In genomic region chr11:6647836-6648235, GRCh38 we compare ENCODE assay signal across 16 cellular contexts. TPM values are rescaled to one million over a fixed set of nuclear protein-coding genes. Genes with fewer than 3 reads are reported as not detected.
DNase-seq lines count a peak whose midpoint lies in the region; ATAC-seq and TF ChIP-seq lines count a peak whose summit lies in the region.
"Had no signal": no experiment of that assay in that cellular context is flagged by ENCODE, and none has a peak within 500 bp of the region (broad histone marks: within the 10 kb centered on the region; RNA-seq: fewer than 3 reads in every experiment).

No MANE protein-coding gene starts in this region.

- TF ChIP-seq CTCF in lower lobe of right lung (IDR thresholded peaks at IDR 0.05), result no peak
- no peak for TF ChIP-seq CTCF in thoracic aorta (IDR thresholded peaks at IDR 0.05)
- TF ChIP-seq CTCF in glutamatergic neuron (IDR thresholded peaks at IDR 0.05; ENCODE audit: partially characterized antibody, unreplicated experiment), result no peak

- ATAC-seq in lower lobe of right lung (no peak), thoracic aorta (ENCODE audit: insufficient number of reproducible peaks, low FRiP score, low read depth) (no peak)
- ATAC-seq: stimulated activated naive CD8-positive, alpha-beta T cell treated with anti-CD3 and anti-CD28 coated beads, Interleukin-15, Interleukin-2, amounts not matched to agents 100 U/mL and 50 U/mL, for 24 hours had no signal

- no peaks in the 10 kb centered on the region for H3K36me3 ChIP-seq in CD8-positive, alpha-beta memory T cell (ENCODE audit: insufficient read depth, low read length)
- H3K36me3 ChIP-seq in SK-N-MC (ENCODE audit: insufficient read depth, low read length) (peaks cover 22% of the 10 kb centered on the region), lower lobe of right lung (no peaks in the 10 kb centered on the region), thoracic aorta (no peaks in the 10 kb centered on the region)
- H3K36me3 ChIP-seq: esophagus squamous epithelium had no signal

- CTCF ChIA-PET in CD8-positive, alpha-beta memory T cell (lab: Charles Lee), result interaction anchor here (0.9 to 2.9 kb wide), 11 partner anchors 13 to 117 kb away, joined by 3 to 14 read pairs (median 4); partner anchors contain the start of gene MRPL17

- H3K27me3 Mint-ChIP-seq in CD8-positive, alpha-beta memory T cell, result peaks cover 0 to 1% of the 10 kb centered on the region in 2 donors
- peaks cover 1% of the 10 kb centered on the region for H3K27me3 Mint-ChIP-seq in glutamatergic neuron (ENCODE audit: unreplicated experiment)
- H3K27me3 Mint-ChIP-seq: progenitor cell of endocrine pancreas had no signal

- no peak overlapping the region for H3K4me3 Mint-ChIP-seq in CD8-positive, alpha-beta memory T cell
- H3K4me3 Mint-ChIP-seq in glutamatergic neuron (ENCODE audit: unreplicated experiment), result no peak overlapping the region

- H3K4me1 Mint-ChIP-seq in CD8-positive, alpha-beta memory T cell, result no peaks in the 10 kb centered on the region
- H3K4me1 Mint-ChIP-seq in glutamatergic neuron (ENCODE audit: low read depth, unreplicated experiment), result peaks cover 2% of the 10 kb centered on the region

- no peaks in the 10 kb centered on the region for H3K36me3 Mint-ChIP-seq in CD8-positive, alpha-beta memory T cell
- H3K36me3 Mint-ChIP-seq in glutamatergic neuron (ENCODE audit: unreplicated experiment), result no peaks in the 10 kb centered on the region

- H3K27me3 ChIP-seq in CD8-positive, alpha-beta memory T cell (ENCODE audit: insufficient read depth, low read length, poor library complexity, severe bottlenecking), result no peaks in the 10 kb centered on the region
- no peaks in the 10 kb centered on the region for H3K27me3 ChIP-seq in lower lobe of right lung (ENCODE audit: low read depth)
- H3K27me3 ChIP-seq in thoracic aorta (replicated peaks; ENCODE audit: insufficient read depth), result no peaks in the 10 kb centered on the region

- no peak for DNase-seq in CD8-positive, alpha-beta memory T cell
- no peak for DNase-seq in SK-N-MC (ENCODE audit: low read depth, low spot score)
- no peak for DNase-seq in lower lobe of right lung
- no peak for DNase-seq in thoracic aorta (ENCODE audit: low spot score)
- no peak for DNase-seq in stimulated activated naive CD4-positive, alpha-beta T cell treated with Interleukin-2 at 50 U/mL for 16 hours (lab: John Stamatoyannopoulos, UW)
- DNase-seq in KG1 (lab: John Stamatoyannopoulos, UW), result no peak
- DNase-seq in glutamatergic neuron, result no peak
- DNase-seq: activated CD4-positive, alpha-beta T cell treated with anti-CD3 and anti-CD28 coated beads for 4 hours; activated effector memory CD4-positive, alpha-beta T cell treated with Interleukin-2 at 50 U/mL for 16 hours; AML-193; esophagus squamous epithelium; NCI-H1417; NCI-H82; stimulated activated naive CD8-positive, alpha-beta T cell treated with anti-CD3 and anti-CD28 coated beads, Interleukin-15, Interleukin-2, amounts not matched to agents 100 U/mL and 50 U/mL, for 24 hours had no signal

- no peaks in the 10 kb centered on the region for H3K9me3 ChIP-seq in CD8-positive, alpha-beta memory T cell (ENCODE audit: low read length)
- H3K9me3 ChIP-seq in SK-N-MC (ENCODE audit: low read depth, low read length) (no peaks in the 10 kb centered on the region), lower lobe of right lung (no peaks in the 10 kb centered on the region), thoracic aorta (no peaks in the 10 kb centered on the region)
- H3K9me3 ChIP-seq: esophagus squamous epithelium had no signal

- H3K9me3 Mint-ChIP-seq in CD8-positive, alpha-beta memory T cell, result no peaks in the 10 kb centered on the region
- H3K9me3 Mint-ChIP-seq in glutamatergic neuron (ENCODE audit: unreplicated experiment), result no peaks in the 10 kb centered on the region

- H3K4me1 ChIP-seq in CD8-positive, alpha-beta memory T cell (ENCODE audit: insufficient read depth, low read length), result peaks cover 64% of the 10 kb centered on the region
- H3K4me1 ChIP-seq in lower lobe of right lung, result peaks cover 40% of the 10 kb centered on the region
- peaks cover 29 to 42% of the 10 kb centered on the region in 2 donors for H3K4me1 ChIP-seq in thoracic aorta (ENCODE audit: control insufficient read depth in 1 of 2, low read depth in 2 of 2)

- peak overlapping the region; percentile 40 for H3K4me3 ChIP-seq in CD8-positive, alpha-beta memory T cell (ENCODE audit: low read length)
- peak overlapping the region; percentile 76 for H3K4me3 ChIP-seq in SK-N-MC
- H3K4me3 ChIP-seq in lower lobe of right lung, result no peak overlapping the region
- H3K4me3 ChIP-seq in thoracic aorta, result peak overlapping the region; percentile 35
- H3K4me3 ChIP-seq: esophagus squamous epithelium, GM12878 had no signal

- POLR2A ChIA-PET in CD8-positive, alpha-beta memory T cell (lab: Charles Lee), result interaction anchor here (0.6 to 1.8 kb wide), 3 partner anchors 27 to 36 kb away, joined by 3 to 10 read pairs (median 8); partner anchors contain the start of genes TAF10 and TPP1

- H3K27ac ChIP-seq in CD8-positive, alpha-beta memory T cell (ENCODE audit: low read depth, low read length), result no peak overlapping the region
- H3K27ac ChIP-seq in SK-N-MC, result peak overlapping the region; percentile 96
- H3K27ac ChIP-seq in lower lobe of right lung, result peak overlapping the region; percentile 73
- peak overlapping the region; percentile 76 to 83 for H3K27ac ChIP-seq in thoracic aorta

- H3K27ac Mint-ChIP-seq in CD8-positive, alpha-beta memory T cell, result no peak overlapping the region
- no peak overlapping the region for H3K27ac Mint-ChIP-seq in glutamatergic neuron (ENCODE audit: unreplicated experiment)
- H3K27ac Mint-ChIP-seq: progenitor cell of endocrine pancreas had no signal

- no peak overlapping the region for H3K9ac ChIP-seq in SK-N-MC (ENCODE audit: insufficient read length)

- intact Hi-C loops in lower lobe of right lung (cut with DNase I), result no loop called here

RNA-seq across cellular contexts. Expression of gene DCHS1, which starts 7.8 kb away (rescaled TPM):
- under 1 TPM; 0.89 to 0.96 TPM for total RNA-seq in CD8-positive, alpha-beta memory T cell
- polyA plus RNA-seq in CD8-positive, alpha-beta memory T cell, result 1.5 TPM
- total RNA-seq in lower lobe of right lung, result 23.2 TPM
- 10 to 100 TPM; 62.3 to 73.5 TPM for total RNA-seq in thoracic aorta
- 91.5 TPM for total RNA-seq in glutamatergic neuron (ENCODE audit: unreplicated experiment)

RNA-seq across cellular contexts. Expression of gene TPP1, which starts 28.6 kb away (rescaled TPM):
- total RNA-seq in CD8-positive, alpha-beta memory T cell, result 10 to 100 TPM; 57.2 to 61.6 TPM
- 165 TPM for polyA plus RNA-seq in CD8-positive, alpha-beta memory T cell
- total RNA-seq in lower lobe of right lung (231 TPM), thoracic aorta (10 to 100 TPM; 66.7 to 75.6 TPM), glutamatergic neuron (ENCODE audit: unreplicated experiment) (37.7 TPM)

RNA-seq across cellular contexts. Expression of gene MRPL17, which starts 35.3 kb away (rescaled TPM):
- 100 to 1,000 TPM; 124 to 129 TPM for total RNA-seq in CD8-positive, alpha-beta memory T cell
- polyA plus RNA-seq in CD8-positive, alpha-beta memory T cell, result 24.3 TPM
- total RNA-seq in lower lobe of right lung, result 34.2 TPM
- 10 to 100 TPM; 20.6 to 53.6 TPM for total RNA-seq in thoracic aorta
- 23.3 TPM for total RNA-seq in glutamatergic neuron (ENCODE audit: unreplicated experiment)

RNA-seq across cellular contexts. Expression of gene TAF10, which starts 35.8 kb away (rescaled TPM):
- total RNA-seq in CD8-positive, alpha-beta memory T cell, result 100 to 1,000 TPM; 173 to 175 TPM
- polyA plus RNA-seq in CD8-positive, alpha-beta memory T cell, result 336 TPM
- total RNA-seq in lower lobe of right lung, result 112 TPM
- 10 to 100 TPM; 39.5 to 40.0 TPM for total RNA-seq in thoracic aorta
- 124 TPM for total RNA-seq in glutamatergic neuron (ENCODE audit: unreplicated experiment)

RNA-seq across cellular contexts. Expression of gene ILK, which starts 44.3 kb away (rescaled TPM):
- 10 to 100 TPM; 90.1 to 92.6 TPM for total RNA-seq in CD8-positive, alpha-beta memory T cell
- 111 TPM for polyA plus RNA-seq in CD8-positive, alpha-beta memory T cell
- 135 TPM for total RNA-seq in lower lobe of right lung
- total RNA-seq in thoracic aorta, result 100 to 1,000 TPM; 338 to 588 TPM
- total RNA-seq in glutamatergic neuron (ENCODE audit: unreplicated experiment), result 168 TPM

Comparison
In these comparisons a context has a peak if more than half of its experiments do, and no peak if none do; other contexts are left out.
1. RNA of gene DCHS1, which starts 7.8 kb away (total RNA-seq): 91.5 TPM in glutamatergic neuron (single experiment), 62.3 to 73.5 TPM in thoracic aorta and 23.2 TPM in lower lobe of right lung (single experiment); 0.89 to 0.96 TPM in CD8-positive, alpha-beta memory T cell; every median in the first group is over 10 times any median in the second.